Comparison of ENCODE assay signal across 12 cellular contexts in the genomic region with DNA sequence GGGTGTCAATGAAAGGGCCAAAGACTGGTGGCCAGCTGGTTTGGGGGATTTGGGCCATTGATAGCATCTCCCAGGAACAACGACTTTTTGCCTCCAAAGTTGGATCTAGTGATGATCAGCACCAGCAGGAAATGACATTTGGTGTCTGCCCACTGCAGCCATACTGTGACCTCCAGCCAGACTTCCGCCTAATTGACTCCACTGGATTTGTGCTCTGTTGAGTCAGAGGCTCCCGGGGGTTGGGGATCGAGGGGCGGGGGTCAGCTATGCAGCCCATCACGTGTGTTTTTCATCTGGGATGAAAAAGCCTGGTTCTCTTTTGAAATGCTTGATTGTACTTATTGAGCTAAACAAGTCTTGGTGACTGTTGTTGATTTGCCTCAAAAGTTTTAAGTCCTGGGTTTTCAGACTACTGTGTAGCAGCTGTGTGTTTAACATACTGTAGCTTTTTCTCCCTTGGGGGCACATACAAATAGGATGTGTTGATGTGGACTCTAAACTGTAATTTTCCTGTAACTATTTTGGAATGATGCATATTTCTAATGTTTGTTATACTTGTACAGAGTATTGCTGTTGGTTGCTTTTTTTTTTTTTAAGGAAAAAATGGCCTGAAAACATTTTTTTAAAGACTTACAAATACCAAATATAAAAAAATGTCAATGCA. TPM values are rescaled to one million over a fixed set of nuclear protein-coding genes. Genes with fewer than 3 reads are reported as not detected.
DNase-seq lines count a peak whose midpoint lies in the region; ATAC-seq and TF ChIP-seq lines count a peak whose summit lies in the region.
"Had no signal": no experiment of that assay in that cellular context is flagged by ENCODE, and none has a peak within 500 bp of the region (broad histone marks: within the 10 kb centered on the region; RNA-seq: fewer than 3 reads in every experiment).

No MANE protein-coding gene starts in this region.

- H3K27ac Mint-ChIP-seq in memory B cell: peak overlapping the region; percentile 60

- POLR2A ChIA-PET in PC-3 (lab: Charles Lee; ENCODE audit: unreplicated experiment): no interaction called here

- no peak overlapping the region for H3K4me2 ChIP-seq in PC-3 (ENCODE audit: low read length)
- H3K4me2 ChIP-seq: A549 had no signal

- H3K27ac ChIP-seq in ACC112 (ENCODE audit: low read depth, low read length): peak overlapping the region; percentile 12
- H3K27ac ChIP-seq in dorsolateral prefrontal cortex: peak overlapping the region in 53 of 59 donors; percentile 1 to 80 (median 49)
- H3K27ac ChIP-seq in PC-3 (ENCODE audit: low read length): no peak overlapping the region
- H3K27ac ChIP-seq: A549 had no signal

- no peaks in the 10 kb centered on the region for H4K20me1 ChIP-seq in PC-3 (ENCODE audit: low read length)

- no peaks in the 10 kb centered on the region for H3K9me2 ChIP-seq in PC-3 (replicated peaks; ENCODE audit: low read length)

- TF ChIP-seq CTCF in dorsolateral prefrontal cortex (IDR thresholded peaks at IDR 0.05 in 54 of 56, conservative IDR thresholded peaks at IDR 0.05 in 2 of 56; ENCODE audit: low read depth in 1 of 56, partially characterized antibody in 56 of 56) (no peak), PC-3 (conservative IDR thresholded peaks at IDR 0.05; ENCODE audit: low read depth, low read length) (no peak)

- H3K4me1 Mint-ChIP-seq in memory B cell: peaks cover 9% of the 10 kb centered on the region

- H3K27me3 ChIP-seq in ACC112 (ENCODE audit: insufficient read depth, low read length) (no peaks in the 10 kb centered on the region), dorsolateral prefrontal cortex (no peaks in the 10 kb centered on the region), PC-3 (ENCODE audit: low read length) (no peaks in the 10 kb centered on the region)

- H3K79me2 ChIP-seq in ACC112 (ENCODE audit: control insufficient read depth, insufficient read depth, low read length, unreplicated experiment) (no peaks in the 10 kb centered on the region), PC-3 (ENCODE audit: low read length) (no peaks in the 10 kb centered on the region)

- no peaks in the 10 kb centered on the region for H3K9me3 ChIP-seq in PC-3 (ENCODE audit: low read length)
- H3K9me3 ChIP-seq: A549 had no signal

- no peaks in the 10 kb centered on the region for H3F3A ChIP-seq in PC-3 (ENCODE audit: low read length, unreplicated experiment)

- no peaks in the 10 kb centered on the region for H3K9me3 Mint-ChIP-seq in memory B cell

- H2AFZ ChIP-seq in ACC112 (ENCODE audit: low read length, unreplicated experiment): no peak overlapping the region
- no peak overlapping the region for H2AFZ ChIP-seq in PC-3 (ENCODE audit: low read length)

- intact Hi-C loops in dorsolateral prefrontal cortex (cut with DNase I): loop anchor here in 1 of 2 donors (10.0 kb wide), 1 partner anchor 1824 kb away; no protein-coding TSS in a partner anchor
- intact Hi-C loops in PC-3 (cut with micrococcal nuclease): loop anchor here (5.0 kb wide), 1 partner anchor 238 kb away; no protein-coding TSS in a partner anchor

- CTCF ChIA-PET in PC-3 (lab: Charles Lee): no interaction called here

- H3K9ac ChIP-seq in PC-3 (ENCODE audit: low read length): no peak overlapping the region

- no TSS peak for BruUV-seq in PC-3 (replicated peaks; lab: Mats Ljungman, UMichigan)

- peak; percentile 53 for DNase-seq in HCEC 1CT
- no peak for DNase-seq in dorsolateral prefrontal cortex
- DNase-seq in memory B cell (ENCODE audit: low spot score in 2 of 2): no peak
- DNase-seq in Ammon's horn (ENCODE audit: low spot score): no peak
- DNase-seq in PC-3: no peak
- no peak for DNase-seq in activated CD4-positive, CD25-positive, alpha-beta regulatory T cell treated with anti-CD3 and anti-CD28 coated beads, Interleukin-2, amount 50 U/mL, for 72 hours
- DNase-seq: NCI-H1436, NCI-H526 treated with DMSO at 0.1 percent for 48 hours had no signal

- peaks cover 17% of the 10 kb centered on the region for H3K36me3 Mint-ChIP-seq in memory B cell

- no peak for ATAC-seq in memory B cell (ENCODE audit: low read depth)
- ATAC-seq in GM18907 (IDR thresholded peaks at IDR 0.05; ENCODE audit: unreplicated experiment): no peak
- no peak for ATAC-seq in PC-3
- ATAC-seq: A549 had no signal

- H3K4me1 ChIP-seq in ACC112 (ENCODE audit: control insufficient read depth, insufficient read depth, low read length, unreplicated experiment) (peaks cover 19% of the 10 kb centered on the region), PC-3 (ENCODE audit: insufficient read depth, low read length) (no peaks in the 10 kb centered on the region)

- H3K36me3 ChIP-seq in ACC112 (ENCODE audit: insufficient read depth, low read length): peaks cover 2% of the 10 kb centered on the region; the same call in 1 of the 2 replicates
- peaks cover 3% of the 10 kb centered on the region; the same call in 1 of the 2 replicates for H3K36me3 ChIP-seq in PC-3 (ENCODE audit: low read depth, low read length)

- H3K4me3 ChIP-seq in ACC112 (ENCODE audit: low read depth, low read length) (no peak overlapping the region), dorsolateral prefrontal cortex (no peak overlapping the region), PC-3 (ENCODE audit: low read length) (no peak overlapping the region)
- H3K4me3 ChIP-seq: A549 had no signal

- no peak overlapping the region for H3K4me3 Mint-ChIP-seq in memory B cell

- H3K27me3 Mint-ChIP-seq in memory B cell: no peaks in the 10 kb centered on the region

RNA-seq across cellular contexts. Expression of a gene that starts 46.3 kb away (rescaled TPM):
- total RNA-seq in dorsolateral prefrontal cortex: not detected
- total RNA-seq in PC-3 (2014; rRNA removed): not detected in 2 replicates
- total RNA-seq: skeletal muscle tissue had no signal
